8 cellular contexts compared by ENCODE assay signal in genomic region chr17:4143563-4144410, GRCh38. TPM values are rescaled to one million over a fixed set of nuclear protein-coding genes. Genes with fewer than 3 reads are reported as not detected.
DNase-seq lines count a peak whose midpoint lies in the region; ATAC-seq and TF ChIP-seq lines count a peak whose summit lies in the region.

No MANE protein-coding gene starts in this region.

- CTCF ChIA-PET in naive thymus-derived CD4-positive, alpha-beta T cell (lab: Charles Lee) = interaction anchor here (0.5 to 1.8 kb wide), 7 partner anchors 30 to 1137 kb away, joined by 3 to 11 read pairs (median 3); partner anchors contain the start of gene ARRB2

- peak overlapping the region; percentile 100 for H3K27ac Mint-ChIP-seq in activated T-helper 17 cell treated with anti-CD3 and anti-CD28 coated beads, Interleukin-2, amount 50 U/mL, for 72 hours
- H3K27ac Mint-ChIP-seq in naive thymus-derived CD4-positive, alpha-beta T cell = peak overlapping the region; percentile 99 to 100 (median 100)
- H3K27ac Mint-ChIP-seq in stimulated activated effector memory CD8-positive, alpha-beta T cell treated with anti-CD3 and anti-CD28 coated beads, Interleukin-12 subunit alpha, Interleukin-12 subunit beta, amount 100 ng/mL, for 72 hours = peak overlapping the region; percentile 100

- no peaks in the 10 kb centered on the region for H3K36me3 ChIP-seq in Karpas-422 (ENCODE audit: insufficient read depth, low read length)
- H3K36me3 ChIP-seq in naive thymus-derived CD4-positive, alpha-beta T cell (ENCODE audit: control insufficient read depth in 2 of 3, insufficient read depth in 3 of 3, low read length in 3 of 3) = peaks cover 0 to 10% (median 0%) of the 10 kb centered on the region in 3 experiments

- POLR2A ChIA-PET in naive thymus-derived CD4-positive, alpha-beta T cell (lab: Charles Lee) = interaction anchor here (0.6 to 5.2 kb wide), 35 partner anchors 10 to 905 kb away, joined by 3 to 132 read pairs (median 4); partner anchors contain the start of genes ANKFY1, C17orf107, CTNS and MYBBP1A

- no peaks in the 10 kb centered on the region for H3K9me3 Mint-ChIP-seq in activated T-helper 17 cell treated with anti-CD3 and anti-CD28 coated beads, Interleukin-2, amount 50 U/mL, for 72 hours
- no peaks in the 10 kb centered on the region for H3K9me3 Mint-ChIP-seq in naive thymus-derived CD4-positive, alpha-beta T cell
- no peaks in the 10 kb centered on the region for H3K9me3 Mint-ChIP-seq in stimulated activated effector memory CD8-positive, alpha-beta T cell treated with anti-CD3 and anti-CD28 coated beads, Interleukin-12 subunit alpha, Interleukin-12 subunit beta, amount 100 ng/mL, for 72 hours

- peaks cover 45% of the 10 kb centered on the region for H3K79me2 ChIP-seq in Karpas-422 (ENCODE audit: low read length)

- no peaks in the 10 kb centered on the region for H3K27me3 ChIP-seq in Karpas-422 (ENCODE audit: low read length)
- H3K27me3 ChIP-seq in naive thymus-derived CD4-positive, alpha-beta T cell (ENCODE audit: control insufficient read depth in 2 of 2, insufficient read depth in 2 of 2, low read length in 2 of 2) = no peaks in the 10 kb centered on the region

- peaks cover 20% of the 10 kb centered on the region for H3K4me1 ChIP-seq in Karpas-422 (ENCODE audit: low read length)
- peaks cover 36 to 40% of the 10 kb centered on the region in 2 donors for H3K4me1 ChIP-seq in naive thymus-derived CD4-positive, alpha-beta T cell (ENCODE audit: control insufficient read depth in 2 of 2, insufficient read depth in 2 of 2, low read length in 2 of 2)

- H3K27me3 Mint-ChIP-seq in activated T-helper 17 cell treated with anti-CD3 and anti-CD28 coated beads, Interleukin-2, amount 50 U/mL, for 72 hours = no peaks in the 10 kb centered on the region
- H3K27me3 Mint-ChIP-seq in naive thymus-derived CD4-positive, alpha-beta T cell = peaks cover 0 to 2% (median 0%) of the 10 kb centered on the region in 5 donors

- TF ChIP-seq CTCF in fibroblast of mammary gland (conservative IDR thresholded peaks at IDR 0.05; ENCODE audit: control insufficient read depth, insufficient read depth, low read depth, low read length) = no peak

- intact Hi-C loops in naive thymus-derived CD4-positive, alpha-beta T cell (cut with micrococcal nuclease) = loop anchor here (1.0 to 10.0 kb wide), 16 partner anchors 33 to 690 kb away; partner anchors contain the start of genes ANKFY1 (in 2 of the 2), CAMKK1 (in 2 of the 2), NCBP3 (in 2 of the 2) and UBE2G1 (in 2 of the 2)

- peak overlapping the region; percentile 100 for H3K4me3 Mint-ChIP-seq in activated T-helper 17 cell treated with anti-CD3 and anti-CD28 coated beads, Interleukin-2, amount 50 U/mL, for 72 hours
- peak overlapping the region; percentile 94 to 100 (median 99) for H3K4me3 Mint-ChIP-seq in naive thymus-derived CD4-positive, alpha-beta T cell
- H3K4me3 Mint-ChIP-seq in stimulated activated effector memory CD8-positive, alpha-beta T cell treated with anti-CD3 and anti-CD28 coated beads, Interleukin-12 subunit alpha, Interleukin-12 subunit beta, amount 100 ng/mL, for 72 hours = peak overlapping the region; percentile 98

- peak overlapping the region; percentile 77; the same call in 1 of the 2 replicates for H2AFZ ChIP-seq in Karpas-422 (ENCODE audit: low read length)

- H3K9ac ChIP-seq in Karpas-422 (ENCODE audit: low read length) = peak overlapping the region; percentile 90

- peaks cover 33% of the 10 kb centered on the region for H3K4me1 Mint-ChIP-seq in activated T-helper 17 cell treated with anti-CD3 and anti-CD28 coated beads, Interleukin-2, amount 50 U/mL, for 72 hours
- peaks cover 36 to 48% (median 46%) of the 10 kb centered on the region in 7 donors for H3K4me1 Mint-ChIP-seq in naive thymus-derived CD4-positive, alpha-beta T cell
- H3K4me1 Mint-ChIP-seq in stimulated activated effector memory CD8-positive, alpha-beta T cell treated with anti-CD3 and anti-CD28 coated beads, Interleukin-12 subunit alpha, Interleukin-12 subunit beta, amount 100 ng/mL, for 72 hours = peaks cover 30% of the 10 kb centered on the region

- peak overlapping the region; percentile 86 for H3K27ac ChIP-seq in Karpas-422 (ENCODE audit: low read length)
- peak overlapping the region; percentile 100 for H3K27ac ChIP-seq in naive thymus-derived CD4-positive, alpha-beta T cell (ENCODE audit: low read depth, low read length)

- peak; percentile 88 for DNase-seq in DMS79 treated with DMSO at 0.1 percent for 48 hours (lab: John Stamatoyannopoulos, UW)
- peak; percentile 97 for DNase-seq in Karpas-422
- DNase-seq in RKO (ENCODE audit: low spot score) = peak; percentile 92
- DNase-seq in fibroblast of mammary gland (ENCODE audit: low read depth) = peak; percentile 93
- DNase-seq in naive thymus-derived CD4-positive, alpha-beta T cell = peak; percentile 85 to 94 (median 91)
- DNase-seq in stimulated activated effector memory CD8-positive, alpha-beta T cell treated with anti-CD3 and anti-CD28 coated beads, Interleukin-12 subunit alpha, Interleukin-12 subunit beta, amount 100 ng/mL, for 72 hours (ENCODE audit: low spot score in 2 of 2) = peak; percentile 78 to 92

- no peaks in the 10 kb centered on the region for H3K9me2 ChIP-seq in Karpas-422 (replicated peaks; ENCODE audit: insufficient read depth, low read length)

- H4K20me1 ChIP-seq in Karpas-422 (ENCODE audit: insufficient read depth, low read depth, low read length) = peaks cover 2% of the 10 kb centered on the region; the same call in 1 of the 2 replicates

- H3K4me3 ChIP-seq in Karpas-422 (ENCODE audit: low read length) (peak overlapping the region; percentile 93), fibroblast of mammary gland (ENCODE audit: control insufficient read depth, low read depth, low read length) (peak overlapping the region; percentile 84)
- H3K4me3 ChIP-seq in naive thymus-derived CD4-positive, alpha-beta T cell (ENCODE audit: low read length) = peak overlapping the region; percentile 90

- peak overlapping the region; percentile 97 for H3K4me2 ChIP-seq in Karpas-422 (ENCODE audit: low read depth, low read length, poor library complexity, severe bottlenecking)

- peak; percentile 56 for ATAC-seq in GM21825 (IDR thresholded peaks at IDR 0.05; ENCODE audit: unreplicated experiment)
- ATAC-seq in activated T-helper 17 cell treated with anti-CD3 and anti-CD28 coated beads, Interleukin-2, amount 50 U/mL, for 72 hours (replicated peaks) = peak; percentile 80
- ATAC-seq in naive thymus-derived CD4-positive, alpha-beta T cell = peak; percentile 81
- peak; percentile 85 for ATAC-seq in stimulated activated effector memory CD8-positive, alpha-beta T cell treated with anti-CD3 and anti-CD28 coated beads, Interleukin-12 subunit alpha, Interleukin-12 subunit beta, amount 100 ng/mL, for 72 hours

- H3K9me3 ChIP-seq in Karpas-422 (ENCODE audit: low read length) = no peaks in the 10 kb centered on the region
- no peaks in the 10 kb centered on the region for H3K9me3 ChIP-seq in naive thymus-derived CD4-positive, alpha-beta T cell (ENCODE audit: control insufficient read depth in 2 of 3, low read length in 3 of 3)

- peaks cover 23% of the 10 kb centered on the region for H3K36me3 Mint-ChIP-seq in activated T-helper 17 cell treated with anti-CD3 and anti-CD28 coated beads, Interleukin-2, amount 50 U/mL, for 72 hours (ENCODE audit: low read depth)
- H3K36me3 Mint-ChIP-seq in naive thymus-derived CD4-positive, alpha-beta T cell = peaks cover 0 to 11% (median 0%) of the 10 kb centered on the region in 5 donors
- peaks cover 18% of the 10 kb centered on the region for H3K36me3 Mint-ChIP-seq in stimulated activated effector memory CD8-positive, alpha-beta T cell treated with anti-CD3 and anti-CD28 coated beads, Interleukin-12 subunit alpha, Interleukin-12 subunit beta, amount 100 ng/mL, for 72 hours

RNA-seq across cellular contexts. Expression of gene CYB5D2, which starts 0.8 kb away (rescaled TPM):
- total RNA-seq in Karpas-422 (2014; rRNA removed; shearing (Covaris generic); ENCODE audit: low replicate concordance) = 4.9 and 14.5 TPM in 2 replicates
- total RNA-seq in activated T-helper 17 cell treated with anti-CD3 and anti-CD28 coated beads, Interleukin-2, amount 50 U/mL, for 72 hours = 1 to 10 TPM; 6.6 to 8.4 TPM
- 10 to 100 TPM in 2 of 5 experiments, 1 to 10 TPM in 3; 6.5 to 11.4 (median 8.3) TPM for total RNA-seq in naive thymus-derived CD4-positive, alpha-beta T cell
- 10 to 100 TPM; 17.5 to 17.7 TPM for polyA plus RNA-seq in naive thymus-derived CD4-positive, alpha-beta T cell

RNA-seq across cellular contexts. Expression of gene ZZEF1, which starts 1.0 kb away (rescaled TPM):
- total RNA-seq in Karpas-422 (2014; rRNA removed; shearing (Covaris generic); ENCODE audit: low replicate concordance) = 54.0 and 70.6 TPM in 2 replicates
- 10 to 100 TPM; 48.1 to 48.2 TPM for total RNA-seq in activated T-helper 17 cell treated with anti-CD3 and anti-CD28 coated beads, Interleukin-2, amount 50 U/mL, for 72 hours
- total RNA-seq in naive thymus-derived CD4-positive, alpha-beta T cell = 100 to 1,000 TPM in 1 of 5 experiments, 10 to 100 TPM in 4; 62.1 to 101 (median 97.4) TPM
- polyA plus RNA-seq in naive thymus-derived CD4-positive, alpha-beta T cell = 10 to 100 TPM in 1 of 2 donors, 1 to 10 TPM in 1; 8.0 to 10.1 TPM

Comparison
In these comparisons a context has a peak if more than half of its experiments do, and no peak if none do; other contexts are left out.
1. Peak in every context shown above with its lines: DNase-seq, ATAC-seq, H3K4me3 ChIP-seq and H3K27ac ChIP-seq.